Comparison of ENCODE assay signal across 1 cellular context in genomic region chr14:73771848-73772705, GRCh38.
TF ChIP-seq lines count a peak whose summit lies in the region.

No MANE protein-coding gene starts in this region.

TF ChIP-seq in HepG2, 621 proteins besides CTCF, POLR2A, EP300 and RAD21 (continued from another document):
- TF ChIP-seq SIX1 (CRISPR knock-in tag; IDR thresholded peaks at IDR 0.05; ENCODE audit: borderline replicate concordance) (peak; percentile 79; the same call in 1 of the 2 replicates), ZNF724P (CRISPR knock-in tag; IDR thresholded peaks at IDR 0.05; ENCODE audit: borderline replicate concordance) (no peak; the same call in 1 of the 2 replicates), U2AF2 (IDR thresholded peaks at IDR 0.05; ENCODE audit: low read depth, low read length) (no peak), KAT2B (IDR thresholded peaks at IDR 0.05; ENCODE audit: borderline replicate concordance, low read depth, low read length) (no peak), ZNF430 (CRISPR knock-in tag; IDR thresholded peaks at IDR 0.05) (peak; percentile 95; the same call in 1 of the 2 replicates), EED (CRISPR knock-in tag; IDR thresholded peaks at IDR 0.05) (peak; percentile 49; the same call in 1 of the 2 replicates), NFKBIZ (CRISPR knock-in tag; IDR thresholded peaks at IDR 0.05) (peak; percentile 80; the same call in 1 of the 2 replicates), ZKSCAN8 (CRISPR knock-in tag; IDR thresholded peaks at IDR 0.05; ENCODE audit: borderline replicate concordance) (peak; percentile 61; the same call in 1 of the 2 replicates), ZC3H13 (CRISPR knock-in tag; IDR thresholded peaks at IDR 0.05) (no peak), ZNF256 (CRISPR knock-in tag; conservative IDR thresholded peaks at IDR 0.05) (0 out of 2 replicates have a peak, but pooled peaks have one; percentile 78), NR2F1 (CRISPR knock-in tag; IDR thresholded peaks at IDR 0.05) (peak; percentile 54 to 55; a peak in 2 of 4 replicates), GTF3A (CRISPR knock-in tag; conservative IDR thresholded peaks at IDR 0.05) (no peak), GABPB1 (CRISPR knock-in tag; IDR thresholded peaks at IDR 0.05) (peak; percentile 70)
TF ChIP-seq in HepG2: peak in this region for 366.
